2 cellular contexts compared by ENCODE assay signal in genomic region chr20:38218566-38218885, GRCh38.
TF ChIP-seq lines count a peak whose summit lies in the region.

No MANE protein-coding gene starts in this region.

TF ChIP-seq in A549, 52 proteins besides CTCF, POLR2A, EP300 and RAD21:
- TF ChIP-seq RCOR1 (IDR thresholded peaks at IDR 0.05; ENCODE audit: low read depth, low read length) (no peak), MAZ (IDR thresholded peaks at IDR 0.05; ENCODE audit: borderline replicate concordance, low read depth, low read length) (no peak), JUNB (IDR thresholded peaks at IDR 0.05) (no peak), JUN (IDR thresholded peaks at IDR 0.05) (no peak), ZC3H11A (IDR thresholded peaks at IDR 0.05) (no peak), HES2 (IDR thresholded peaks at IDR 0.05) (no peak), CBX8 (IDR thresholded peaks at IDR 0.05) (no peak), ESRRA (IDR thresholded peaks at IDR 0.05; ENCODE audit: borderline replicate concordance, low read length) (no peak), CBX2 (IDR thresholded peaks at IDR 0.05; ENCODE audit: borderline replicate concordance, low read depth) (no peak), RARB (CRISPR knock-in tag; IDR thresholded peaks at IDR 0.05) (no peak), RFX5 (IDR thresholded peaks at IDR 0.05) (no peak), HEYL (CRISPR knock-in tag; IDR thresholded peaks at IDR 0.05) (no peak), SMC3 (IDR thresholded peaks at IDR 0.05) (no peak), REST (IDR thresholded peaks at IDR 0.05) (no peak), BHLHE40 (IDR thresholded peaks at IDR 0.05; ENCODE audit: low read depth, low read length) (no peak)

TF ChIP-seq in HCT116, 20 proteins besides CTCF, POLR2A, EP300 and RAD21:
- TF ChIP-seq ATF3 (IDR thresholded peaks at IDR 0.05) (no peak), ZNF274 (IDR thresholded peaks at IDR 0.05; ENCODE audit: low read depth, low read length) (no peak), ZFX (IDR thresholded peaks at IDR 0.05) (no peak), REST (IDR thresholded peaks at IDR 0.05; ENCODE audit: low read depth) (no peak), CEBPB (IDR thresholded peaks at IDR 0.05; ENCODE audit: low read depth) (no peak), SIN3A (IDR thresholded peaks at IDR 0.05; ENCODE audit: low read depth) (no peak), JUND (IDR thresholded peaks at IDR 0.05) (no peak)
